Comparison of ENCODE assay signal across 13 cellular contexts in genomic region chr1:225442156-225442555, GRCh38. TPM values are rescaled to one million over a fixed set of nuclear protein-coding genes. Genes with fewer than 3 reads are reported as not detected.
DNase-seq lines count a peak whose midpoint lies in the region; ATAC-seq and TF ChIP-seq lines count a peak whose summit lies in the region.
"Had no signal": no experiment of that assay in that cellular context is flagged by ENCODE, and none has a peak within 500 bp of the region (broad histone marks: within the 10 kb centered on the region; RNA-seq: fewer than 3 reads in every experiment).

No MANE protein-coding gene starts in this region.

- no peaks in the 10 kb centered on the region for H3K9me3 Mint-ChIP-seq in activated CD8-positive, alpha-beta T cell treated with anti-CD3 and anti-CD28 coated beads, Interleukin-2, amount 10 ng/mL, durations not matched to agents 7 days and 5 days (ENCODE audit: insufficient read depth)

- H3K27ac ChIP-seq in ACC112 (ENCODE audit: low read depth, low read length): no peak overlapping the region
- peak overlapping the region; percentile 12; the same call in 1 of the 2 replicates for H3K27ac ChIP-seq in DND-41 (ENCODE audit: low read length)
- peak overlapping the region; percentile 47 for H3K27ac ChIP-seq in muscle layer of duodenum (ENCODE audit: low read length)
- H3K27ac ChIP-seq in osteoblast (ENCODE audit: low read depth, low read length): no peak overlapping the region
- H3K27ac ChIP-seq in tibial nerve: no peak overlapping the region

- H3K9ac ChIP-seq in DND-41 (ENCODE audit: low read depth, low read length): no peak overlapping the region

- no peaks in the 10 kb centered on the region for H3K36me3 ChIP-seq in ACC112 (ENCODE audit: insufficient read depth, low read length)
- H3K36me3 ChIP-seq in DND-41 (ENCODE audit: insufficient read depth, low read length): no peaks in the 10 kb centered on the region
- H3K36me3 ChIP-seq in muscle layer of duodenum (ENCODE audit: control insufficient read depth in 1 of 2, insufficient read depth in 2 of 2, low read length in 2 of 2): no peaks in the 10 kb centered on the region
- H3K36me3 ChIP-seq in osteoblast (ENCODE audit: insufficient read depth, low read length): no peaks in the 10 kb centered on the region
- no peaks in the 10 kb centered on the region for H3K36me3 ChIP-seq in tibial nerve

- no peaks in the 10 kb centered on the region for H3K27me3 Mint-ChIP-seq in activated CD8-positive, alpha-beta T cell treated with anti-CD3 and anti-CD28 coated beads, Interleukin-2, amount 10 ng/mL, durations not matched to agents 7 days and 5 days (ENCODE audit: low read depth)

- DNase-seq in DND-41: no peak
- no peak for DNase-seq in activated CD8-positive, alpha-beta T cell treated with anti-CD3 and anti-CD28 coated beads, Interleukin-2, amount 10 ng/mL, durations not matched to agents 7 days and 5 days
- no peak for DNase-seq in osteoblast (ENCODE audit: insufficient read length, low spot score, missing footprints)
- no peak for DNase-seq in tibial nerve (ENCODE audit: low spot score in 2 of 2)
- DNase-seq: effector CD8-positive, alpha-beta T cell; hippocampal formation; NCI-H446 had no signal

- H3K27me3 ChIP-seq in ACC112 (ENCODE audit: insufficient read depth, low read length): no peaks in the 10 kb centered on the region
- no peaks in the 10 kb centered on the region for H3K27me3 ChIP-seq in DND-41 (ENCODE audit: insufficient read depth, low read length, poor library complexity)
- H3K27me3 ChIP-seq in muscle layer of duodenum (ENCODE audit: low read depth, low read length): no peaks in the 10 kb centered on the region
- no peaks in the 10 kb centered on the region for H3K27me3 ChIP-seq in osteoblast (ENCODE audit: insufficient read depth, low read length)
- H3K27me3 ChIP-seq in tibial nerve: no peaks in the 10 kb centered on the region

- H3K9me3 ChIP-seq in DND-41 (ENCODE audit: insufficient read depth, low read length, severe bottlenecking) (no peaks in the 10 kb centered on the region), muscle layer of duodenum (ENCODE audit: control insufficient read depth in 1 of 2, low read length in 2 of 2) (no peaks in the 10 kb centered on the region), osteoblast (ENCODE audit: low read depth, low read length) (no peaks in the 10 kb centered on the region), tibial nerve (no peaks in the 10 kb centered on the region)

- H3K36me3 Mint-ChIP-seq in activated CD8-positive, alpha-beta T cell treated with anti-CD3 and anti-CD28 coated beads, Interleukin-2, amount 10 ng/mL, durations not matched to agents 7 days and 5 days (ENCODE audit: low read depth): no peaks in the 10 kb centered on the region

- H3K4me3 ChIP-seq in ACC112 (ENCODE audit: low read depth, low read length) (no peak overlapping the region), DND-41 (ENCODE audit: low read depth in 1 of 2, low read length in 2 of 2) (no peak overlapping the region), muscle layer of duodenum (ENCODE audit: low read depth in 1 of 2, low read length in 2 of 2) (no peak overlapping the region), osteoblast (ENCODE audit: insufficient read depth, low read length) (no peak overlapping the region), tibial nerve (no peak overlapping the region)

- CTCF ChIA-PET in activated CD8-positive, alpha-beta T cell treated with anti-CD3 and anti-CD28 coated beads, Interleukin-2, amount 10 ng/mL, durations not matched to agents 7 days and 5 days (lab: Charles Lee): interaction anchor here (0.7 to 7.8 kb wide), 5 partner anchors 13 to 33 kb away, joined by 3 to 139 read pairs (median 9); partner anchors contain the start of gene LBR

- peaks cover 57% of the 10 kb centered on the region for H3K4me1 Mint-ChIP-seq in activated CD8-positive, alpha-beta T cell treated with anti-CD3 and anti-CD28 coated beads, Interleukin-2, amount 10 ng/mL, durations not matched to agents 7 days and 5 days (ENCODE audit: low read depth)

- H3K79me2 ChIP-seq in ACC112 (ENCODE audit: control insufficient read depth, insufficient read depth, low read length, unreplicated experiment) (no peaks in the 10 kb centered on the region), DND-41 (ENCODE audit: insufficient read depth, low read length) (no peaks in the 10 kb centered on the region), osteoblast (ENCODE audit: insufficient read depth, low read length) (no peaks in the 10 kb centered on the region)

- H3K4me2 ChIP-seq in DND-41 (ENCODE audit: insufficient read depth, low read length): no peak overlapping the region
- no peak overlapping the region for H3K4me2 ChIP-seq in osteoblast (ENCODE audit: insufficient read depth, low read length)

- WGBS in tibial nerve, 2 donors: 79 to 91% methylated on average over 2 of the region's 2 CpGs

- H2AFZ ChIP-seq in ACC112 (ENCODE audit: low read length, unreplicated experiment): peak overlapping the region; percentile 53
- H2AFZ ChIP-seq in DND-41 (ENCODE audit: low read depth, low read length): no peak overlapping the region
- no peak overlapping the region for H2AFZ ChIP-seq in osteoblast (ENCODE audit: low read length)

- no peaks in the 10 kb centered on the region for H4K20me1 ChIP-seq in DND-41 (ENCODE audit: insufficient read depth, low read length)
- no peaks in the 10 kb centered on the region for H4K20me1 ChIP-seq in osteoblast (ENCODE audit: insufficient read depth, low read length)

- ATAC-seq in DND-41 (ENCODE audit: insufficient read depth, low read depth): no peak
- no peak for ATAC-seq in activated CD8-positive, alpha-beta T cell treated with anti-CD3 and anti-CD28 coated beads, Interleukin-2, amount 10 ng/mL, durations not matched to agents 7 days and 5 days
- ATAC-seq in GM21528 (IDR thresholded peaks at IDR 0.05; ENCODE audit: low FRiP score, unreplicated experiment): no peak
- no peak for ATAC-seq in GM18498 (IDR thresholded peaks at IDR 0.05; ENCODE audit: unreplicated experiment)
- ATAC-seq: activated CD4-positive, CD25-positive, alpha-beta regulatory T cell treated with anti-CD3 and anti-CD28 coated beads, Interleukin-2, amount 50 U/mL, for 24 hours; Right ventricle myocardium inferior had no signal

- POLR2A ChIA-PET in activated CD8-positive, alpha-beta T cell treated with anti-CD3 and anti-CD28 coated beads, Interleukin-2, amount 10 ng/mL, durations not matched to agents 7 days and 5 days (lab: Charles Lee): interaction anchor here (1.0 to 7.0 kb wide), 4 partner anchors 13 to 27 kb away, joined by 5 to 135 read pairs (median 12); partner anchors contain the start of gene LBR

- peaks cover 15% of the 10 kb centered on the region for H3K4me1 ChIP-seq in ACC112 (ENCODE audit: control insufficient read depth, insufficient read depth, low read length, unreplicated experiment)
- peaks cover 42% of the 10 kb centered on the region for H3K4me1 ChIP-seq in DND-41 (ENCODE audit: insufficient read depth, low read length)
- H3K4me1 ChIP-seq in muscle layer of duodenum (ENCODE audit: control insufficient read depth in 1 of 2, insufficient read depth in 2 of 2, low read length in 2 of 2): peaks cover 14 to 50% of the 10 kb centered on the region in 2 donors
- H3K4me1 ChIP-seq in osteoblast (ENCODE audit: insufficient read depth, low read length): peaks cover 15% of the 10 kb centered on the region
- peaks cover 0 to 31% (median 16%) of the 10 kb centered on the region in 4 donors for H3K4me1 ChIP-seq in tibial nerve

- peak overlapping the region; percentile 75 for H3K27ac Mint-ChIP-seq in activated CD8-positive, alpha-beta T cell treated with anti-CD3 and anti-CD28 coated beads, Interleukin-2, amount 10 ng/mL, durations not matched to agents 7 days and 5 days

- TF ChIP-seq POLR2A in tibial nerve (IDR thresholded peaks at IDR 0.05): no peak

- TF ChIP-seq CTCF in DND-41 (IDR thresholded peaks at IDR 0.05; ENCODE audit: borderline replicate concordance, extremely low read depth, low read length, poor library complexity, severe bottlenecking): no peak
- TF ChIP-seq CTCF in osteoblast (IDR thresholded peaks at IDR 0.05; ENCODE audit: extremely low read depth, low read depth, low read length): no peak
- no peak for TF ChIP-seq CTCF in tibial nerve (IDR thresholded peaks at IDR 0.05)

- H3K4me3 Mint-ChIP-seq in activated CD8-positive, alpha-beta T cell treated with anti-CD3 and anti-CD28 coated beads, Interleukin-2, amount 10 ng/mL, durations not matched to agents 7 days and 5 days: peak overlapping the region; percentile 55

- TF ChIP-seq EP300 in tibial nerve (IDR thresholded peaks at IDR 0.05): no peak

RNA-seq across cellular contexts. Expression of gene LBR, which starts 14.3 kb away (rescaled TPM):
- total RNA-seq in activated CD8-positive, alpha-beta T cell treated with anti-CD3 and anti-CD28 coated beads, Interleukin-2, amount 10 ng/mL, durations not matched to agents 7 days and 5 days: 100 to 1,000 TPM; 226 to 234 TPM
- 25.3 and 30.4 TPM in 2 replicates for total RNA-seq in osteoblast
- 10 to 100 TPM; 17.7 to 30.8 (median 25.1) TPM for total RNA-seq in tibial nerve

Comparison
In these comparisons a context has a peak if more than half of its experiments do, and no peak if none do; other contexts are left out.
1. H3K27ac ChIP-seq: peak in DND-41 (single experiment) and muscle layer of duodenum (single experiment); none in ACC112 (single experiment), osteoblast (single experiment) and tibial nerve (0 of 4).